ENCODE assay signal across 9 cellular contexts in genomic region chr5:73436535-73437125, GRCh38. TPM values are rescaled to one million over a fixed set of nuclear protein-coding genes. Genes with fewer than 3 reads are reported as not detected.
A peak's percentile ranks its signal among the peaks of the same experiment; 100 is the strongest.
DNase-seq lines count a peak whose midpoint lies in the region; FAIRE-seq and TF ChIP-seq lines count a peak whose summit lies in the region.
"Had no signal": no experiment of that assay in that cellular context is flagged by ENCODE, and none has a peak within 500 bp of the region (broad histone marks: within the 10 kb centered on the region; RNA-seq: fewer than 3 reads in every experiment).

No MANE protein-coding gene starts in this region.

- peaks cover 2% of the 10 kb centered on the region for H3K9me3 Mint-ChIP-seq in neural progenitor cell

- H2AFZ ChIP-seq in endothelial cell of umbilical vein (ENCODE audit: low read depth, low read length), result peak overlapping the region; percentile 57
- peak overlapping the region; percentile 80 for H2AFZ ChIP-seq in neural progenitor cell (replicated peaks)

- peaks cover 6% of the 10 kb centered on the region for H3K4me1 ChIP-seq in endothelial cell of umbilical vein (ENCODE audit: control insufficient read depth, extremely low read depth, insufficient read depth, low read length)
- peaks cover 28% of the 10 kb centered on the region for H3K4me1 ChIP-seq in neural progenitor cell
- H3K4me1 ChIP-seq in uterus, result peaks cover 0 to 14% of the 10 kb centered on the region in 2 donors

- BruUV-seq in endothelial cell of umbilical vein (replicated peaks; lab: Mats Ljungman, UMichigan), result no TSS peak

- H3K36me3 ChIP-seq in endothelial cell of umbilical vein (ENCODE audit: control insufficient read depth in 2 of 2, extremely low read depth in 1 of 2, insufficient read depth in 2 of 2, low read length in 2 of 2), result no peaks in the 10 kb centered on the region
- H3K36me3 ChIP-seq in neural progenitor cell, result no peaks in the 10 kb centered on the region
- no peaks in the 10 kb centered on the region for H3K36me3 ChIP-seq in uterus

- CTCF ChIA-PET in endothelial cell of umbilical vein (lab: Charles Lee), result interaction anchor here (0.9 kb wide), 1 partner anchor 14 kb away, joined by 3 read pairs; no protein-coding TSS in a partner anchor

- H3K36me3 Mint-ChIP-seq in neural progenitor cell, result no peaks in the 10 kb centered on the region

- DNase-seq in MV-4-11 (lab: John Stamatoyannopoulos, UW) (peak; percentile 0), endothelial cell of umbilical vein (ENCODE audit: low read depth, low spot score) (no peak), neural progenitor cell (ENCODE audit: low spot score) (no peak), uterus (no peak), dedifferentiated amniotic fluid mesenchymal stem cell (ENCODE audit: extremely low spot score) (no peak), NCI-H526 treated with DMSO at 0.1 percent for 48 hours (lab: John Stamatoyannopoulos, UW) (no peak)
- no peak for DNase-seq in activated CD8-positive, alpha-beta memory T cell treated with anti-CD3 and anti-CD28 coated beads, Interleukin-2, amount 50 U/mL, for 4 hours
- DNase-seq: hippocampal formation had no signal

- peak overlapping the region; percentile 79 for H3K4me3 Mint-ChIP-seq in neural progenitor cell

- no peaks in the 10 kb centered on the region for H4K20me1 ChIP-seq in endothelial cell of umbilical vein (replicated peaks; ENCODE audit: control insufficient read depth, extremely low read depth, insufficient read depth, low read length)
- peaks cover 37% of the 10 kb centered on the region for H4K20me1 ChIP-seq in neural progenitor cell (ENCODE audit: low read depth)

- H3K9me3 ChIP-seq in endothelial cell of umbilical vein (replicated peaks; ENCODE audit: control insufficient read depth, insufficient read depth, low read length), result no peaks in the 10 kb centered on the region
- H3K9me3 ChIP-seq in neural progenitor cell (ENCODE audit: low read depth), result no peaks in the 10 kb centered on the region
- H3K9me3 ChIP-seq in uterus, result no peaks in the 10 kb centered on the region

- no peak overlapping the region for H3K9ac ChIP-seq in endothelial cell of umbilical vein (replicated peaks; ENCODE audit: extremely low read depth, insufficient read depth, low read length)
- H3K9ac ChIP-seq in neural progenitor cell, result no peak overlapping the region

- no peak for TF ChIP-seq POLR2A in endothelial cell of umbilical vein (IDR thresholded peaks at IDR 0.05; ENCODE audit: low read depth, low read length)
- no peak for TF ChIP-seq POLR2A in uterus (IDR thresholded peaks at IDR 0.05)

- H3K79me2 ChIP-seq in endothelial cell of umbilical vein (ENCODE audit: control insufficient read depth, insufficient read depth, low read length) (no peaks in the 10 kb centered on the region), neural progenitor cell (ENCODE audit: low read depth) (no peaks in the 10 kb centered on the region)

- no peak overlapping the region for H3K4me2 ChIP-seq in endothelial cell of umbilical vein (ENCODE audit: insufficient read depth, low read length)
- peak overlapping the region; percentile 79 for H3K4me2 ChIP-seq in neural progenitor cell

- no peak for FAIRE-seq in endothelial cell of umbilical vein (lab: Jason Lieb, UNC)

- H3K27ac Mint-ChIP-seq in neural progenitor cell, result no peak overlapping the region

- dilution Hi-C loops in endothelial cell of umbilical vein (cut with MboI; ENCODE audit: extremely low pct_ligation_motif_present, low sequenced_read_pairs), result no loop called here

- H3F3A ChIP-seq in neural progenitor cell (ENCODE audit: low read depth), result peaks cover 47% of the 10 kb centered on the region

- H3K9me1 ChIP-seq in endothelial cell of umbilical vein (replicated peaks; ENCODE audit: control insufficient read depth, extremely low read depth, insufficient read depth, low read length), result no peaks in the 10 kb centered on the region

- H3K4me3 ChIP-seq in endothelial cell of umbilical vein (replicated peaks in 1 of 3; ENCODE audit: insufficient read depth in 1 of 3, low read depth in 1 of 3, low read length in 3 of 3) (no peak overlapping the region), neural progenitor cell (peak overlapping the region; percentile 43), uterus (no peak overlapping the region)

- H3K27me3 ChIP-seq in endothelial cell of umbilical vein (ENCODE audit: control insufficient read depth in 2 of 2, insufficient read depth in 2 of 2, low read length in 2 of 2), result peaks cover 82 to 93% of the 10 kb centered on the region in 2 experiments
- H3K27me3 ChIP-seq in neural progenitor cell, result peaks cover 100% of the 10 kb centered on the region
- peaks cover 27 to 90% of the 10 kb centered on the region in 2 donors for H3K27me3 ChIP-seq in uterus

- H3K4me1 Mint-ChIP-seq in neural progenitor cell, result peaks cover 19% of the 10 kb centered on the region

- intact Hi-C loops in endothelial cell of umbilical vein (cut with micrococcal nuclease), result no loop called here
- intact Hi-C loops in uterus (cut with DNase I; ENCODE audit: low total_unique reads), result no loop called here

- POLR2A ChIA-PET in endothelial cell of umbilical vein (lab: Charles Lee), result no interaction called here

- TF ChIP-seq CTCF in C4-2B (conservative IDR thresholded peaks at IDR 0.05) (no peak), endothelial cell of umbilical vein (IDR thresholded peaks at IDR 0.05; ENCODE audit: extremely low read depth in 1 of 2, insufficient read depth in 1 of 2, low read depth in 1 of 2, low read length in 2 of 2) (no peak), neural progenitor cell (IDR thresholded peaks at IDR 0.05) (no peak), uterus (IDR thresholded peaks at IDR 0.05) (no peak)

- peaks cover 82% of the 10 kb centered on the region for H3K27me3 Mint-ChIP-seq in neural progenitor cell (ENCODE audit: insufficient read depth, low read depth)

- H3K27ac ChIP-seq in C4-2B (peak overlapping the region; percentile 7; the same call in 1 of the 2 replicates), endothelial cell of umbilical vein (ENCODE audit: insufficient read depth, low read depth, low read length) (no peak overlapping the region), neural progenitor cell (no peak overlapping the region), uterus (no peak overlapping the region)

TF ChIP-seq in endothelial cell of umbilical vein, 7 proteins besides CTCF, POLR2A, EP300 and RAD21:
- TF ChIP-seq MAX (IDR thresholded peaks at IDR 0.05; ENCODE audit: insufficient read depth, insufficient read length) (no peak), GATA2 (IDR thresholded peaks at IDR 0.05; ENCODE audit: insufficient read depth, insufficient read length, low read depth, low read length) (no peak), JUN (IDR thresholded peaks at IDR 0.05; ENCODE audit: borderline replicate concordance, insufficient read depth, insufficient read length, low read depth) (no peak), EZH2 (IDR thresholded peaks at IDR 0.05; ENCODE audit: borderline replicate concordance, low read depth, low read length, severe bottlenecking) (peak; percentile 91)

RNA-seq across cellular contexts. Expression of gene FOXD1, which starts 11.9 kb away (rescaled TPM):
- 0.14 and 0.20 TPM in 2 replicates for total RNA-seq in endothelial cell of umbilical vein
- 0.06 TPM in 1 of 2 replicates, not detected in the other for polyA plus RNA-seq in endothelial cell of umbilical vein
- not detected in 2 replicates for polyA plus RNA-seq in endothelial cell of umbilical vein (2011; cell fraction: cytosol; rRNA removed)
- not detected in 2 replicates for polyA plus RNA-seq in endothelial cell of umbilical vein (2011; cell fraction: nucleus; rRNA removed)
- polyA plus RNA-seq in endothelial cell of umbilical vein (2012), result not detected in 2 replicates
- not detected in 2 replicates for polyA minus RNA-seq in endothelial cell of umbilical vein
- not detected for polyA minus RNA-seq in endothelial cell of umbilical vein (2011; cell fraction: cytosol; rRNA and poly(A)+ RNA removed)
- not detected in 2 replicates for polyA minus RNA-seq in endothelial cell of umbilical vein (2011; cell fraction: nucleus; rRNA and poly(A)+ RNA removed)
- 0.12 TPM in 1 of 2 replicates, not detected in the other for total RNA-seq in neural progenitor cell (ENCODE audit: low replicate concordance)
- total RNA-seq in uterus, result 1 to 10 TPM in 1 of 4 donors, under 1 TPM in 1, not detected in 2; 0.28 to 1.3 TPM
